20 cellular contexts compared by ENCODE assay signal in genomic region chr10:49631975-49632374, GRCh38. TPM values are rescaled to one million over a fixed set of nuclear protein-coding genes. Genes with fewer than 3 reads are reported as not detected.
DNase-seq lines count a peak whose midpoint lies in the region; ATAC-seq and TF ChIP-seq lines count a peak whose summit lies in the region.
"Had no signal": no experiment of that assay in that cellular context is flagged by ENCODE, and none has a peak within 500 bp of the region (broad histone marks: within the 10 kb centered on the region; RNA-seq: fewer than 3 reads in every experiment).

No MANE protein-coding gene starts in this region.

- H3K36me3 ChIP-seq in psoas muscle (ENCODE audit: insufficient read depth in 1 of 2, low read depth in 1 of 2), result no peaks in the 10 kb centered on the region

- no peaks in the 10 kb centered on the region for H3K36me3 Mint-ChIP-seq in activated naive CD8-positive, alpha-beta T cell treated with anti-CD3 and anti-CD28 coated beads, Interleukin-2, amount 10 ng/mL, durations not matched to agents 7 days and 5 days
- H3K36me3 Mint-ChIP-seq in activated naive CD8-positive, alpha-beta T cell treated with anti-CD3 and anti-CD28 coated beads for 36 hours, result no peaks in the 10 kb centered on the region
- no peaks in the 10 kb centered on the region for H3K36me3 Mint-ChIP-seq in chondrocyte (ENCODE audit: low read depth)
- H3K36me3 Mint-ChIP-seq in stimulated activated effector memory CD8-positive, alpha-beta T cell treated with anti-CD3 and anti-CD28 coated beads, Interleukin-12 subunit alpha, Interleukin-12 subunit beta, amount 100 ng/mL, for 72 hours, result no peaks in the 10 kb centered on the region

- peaks cover 0 to 7% (median 1%) of the 10 kb centered on the region in 3 donors for H3K27me3 ChIP-seq in psoas muscle (ENCODE audit: insufficient read depth in 3 of 3, low read length in 2 of 3)

- peaks cover 22% of the 10 kb centered on the region for H3K27me3 Mint-ChIP-seq in activated naive CD8-positive, alpha-beta T cell treated with anti-CD3 and anti-CD28 coated beads, Interleukin-2, amount 10 ng/mL, durations not matched to agents 7 days and 5 days
- no peaks in the 10 kb centered on the region for H3K27me3 Mint-ChIP-seq in activated naive CD8-positive, alpha-beta T cell treated with anti-CD3 and anti-CD28 coated beads for 36 hours
- peaks cover 22% of the 10 kb centered on the region for H3K27me3 Mint-ChIP-seq in chondrocyte (ENCODE audit: low read depth)

- no peaks in the 10 kb centered on the region for H3K4me1 ChIP-seq in psoas muscle

- WGBS in psoas muscle, 3 donors, result 89 to 94% (median 92%) methylated on average over 6 of the region's 6 CpGs

- H3K9me3 Mint-ChIP-seq in activated naive CD8-positive, alpha-beta T cell treated with anti-CD3 and anti-CD28 coated beads, Interleukin-2, amount 10 ng/mL, durations not matched to agents 7 days and 5 days, result no peaks in the 10 kb centered on the region
- H3K9me3 Mint-ChIP-seq in activated naive CD8-positive, alpha-beta T cell treated with anti-CD3 and anti-CD28 coated beads for 36 hours, result no peaks in the 10 kb centered on the region
- H3K9me3 Mint-ChIP-seq in chondrocyte (ENCODE audit: low read depth), result no peaks in the 10 kb centered on the region
- no peaks in the 10 kb centered on the region for H3K9me3 Mint-ChIP-seq in stimulated activated effector memory CD8-positive, alpha-beta T cell treated with anti-CD3 and anti-CD28 coated beads, Interleukin-12 subunit alpha, Interleukin-12 subunit beta, amount 100 ng/mL, for 72 hours

- no peak for ATAC-seq in activated naive CD8-positive, alpha-beta T cell treated with anti-CD3 and anti-CD28 coated beads, Interleukin-2, amount 10 ng/mL, durations not matched to agents 7 days and 5 days (ENCODE audit: low read depth)
- ATAC-seq in stimulated activated effector memory CD8-positive, alpha-beta T cell treated with anti-CD3 and anti-CD28 coated beads, Interleukin-12 subunit alpha, Interleukin-12 subunit beta, amount 100 ng/mL, for 72 hours, result peak; percentile 6
- no peak for ATAC-seq in psoas muscle

- POLR2A ChIA-PET in activated naive CD8-positive, alpha-beta T cell treated with anti-CD3 and anti-CD28 coated beads, Interleukin-2, amount 10 ng/mL, durations not matched to agents 7 days and 5 days (lab: Charles Lee), result no interaction called here

- no peak overlapping the region for H3K27ac Mint-ChIP-seq in activated naive CD8-positive, alpha-beta T cell treated with anti-CD3 and anti-CD28 coated beads, Interleukin-2, amount 10 ng/mL, durations not matched to agents 7 days and 5 days
- no peak overlapping the region for H3K27ac Mint-ChIP-seq in activated naive CD8-positive, alpha-beta T cell treated with anti-CD3 and anti-CD28 coated beads for 36 hours
- H3K27ac Mint-ChIP-seq in chondrocyte (ENCODE audit: unreplicated experiment), result no peak overlapping the region
- no peak overlapping the region for H3K27ac Mint-ChIP-seq in stimulated activated effector memory CD8-positive, alpha-beta T cell treated with anti-CD3 and anti-CD28 coated beads, Interleukin-12 subunit alpha, Interleukin-12 subunit beta, amount 100 ng/mL, for 72 hours

- TF ChIP-seq CTCF in chondrocyte (IDR thresholded peaks at IDR 0.05) (no peak), psoas muscle (IDR thresholded peaks at IDR 0.05) (no peak)

- DNase-seq in activated naive CD8-positive, alpha-beta T cell treated with anti-CD3 and anti-CD28 coated beads, Interleukin-2, amount 10 ng/mL, durations not matched to agents 7 days and 5 days, result peak; percentile 17
- no peak for DNase-seq in activated naive CD8-positive, alpha-beta T cell treated with anti-CD3 and anti-CD28 coated beads for 36 hours
- DNase-seq in chondrocyte (ENCODE audit: low spot score) (peak; percentile 63), NCI-H748 treated with DMSO at 0.1 percent for 48 hours (lab: John Stamatoyannopoulos, UW) (no peak), OCI-M1 (lab: John Stamatoyannopoulos, UW) (no peak), psoas muscle (no peak)
- DNase-seq in stimulated activated effector memory CD8-positive, alpha-beta T cell treated with anti-CD3 and anti-CD28 coated beads, Interleukin-12 subunit alpha, Interleukin-12 subunit beta, amount 100 ng/mL, for 72 hours (ENCODE audit: low spot score in 2 of 2), result no peak
- DNase-seq: GOT3, KG1, NCI-H1105, NCI-H146, NCI-H2029, NCI-H345, NCI-H524 treated with DMSO at 0.1 percent for 48 hours, SHP77 treated with DMSO at 0.1 percent for 48 hours had no signal

- intact Hi-C loops in psoas muscle (cut with DNase I), result no loop called here

- no peak overlapping the region for H3K27ac ChIP-seq in psoas muscle
- H3K27ac ChIP-seq: C4-2B, SK-N-MC had no signal

- no peak overlapping the region for H3K4me3 Mint-ChIP-seq in activated naive CD8-positive, alpha-beta T cell treated with anti-CD3 and anti-CD28 coated beads, Interleukin-2, amount 10 ng/mL, durations not matched to agents 7 days and 5 days
- no peak overlapping the region for H3K4me3 Mint-ChIP-seq in activated naive CD8-positive, alpha-beta T cell treated with anti-CD3 and anti-CD28 coated beads for 36 hours
- H3K4me3 Mint-ChIP-seq in chondrocyte (ENCODE audit: unreplicated experiment), result no peak overlapping the region
- H3K4me3 Mint-ChIP-seq in stimulated activated effector memory CD8-positive, alpha-beta T cell treated with anti-CD3 and anti-CD28 coated beads, Interleukin-12 subunit alpha, Interleukin-12 subunit beta, amount 100 ng/mL, for 72 hours, result no peak overlapping the region

- H3K9me3 ChIP-seq in psoas muscle, result no peaks in the 10 kb centered on the region

- H3K4me1 Mint-ChIP-seq in activated naive CD8-positive, alpha-beta T cell treated with anti-CD3 and anti-CD28 coated beads, Interleukin-2, amount 10 ng/mL, durations not matched to agents 7 days and 5 days, result no peaks in the 10 kb centered on the region
- H3K4me1 Mint-ChIP-seq in activated naive CD8-positive, alpha-beta T cell treated with anti-CD3 and anti-CD28 coated beads for 36 hours, result no peaks in the 10 kb centered on the region
- no peaks in the 10 kb centered on the region for H3K4me1 Mint-ChIP-seq in chondrocyte (ENCODE audit: low read depth)
- H3K4me1 Mint-ChIP-seq in stimulated activated effector memory CD8-positive, alpha-beta T cell treated with anti-CD3 and anti-CD28 coated beads, Interleukin-12 subunit alpha, Interleukin-12 subunit beta, amount 100 ng/mL, for 72 hours, result no peaks in the 10 kb centered on the region

- no peak overlapping the region for H3K4me3 ChIP-seq in psoas muscle
- H3K4me3 ChIP-seq: SK-N-MC had no signal

RNA-seq across cellular contexts. Expression of gene CHAT, which starts 18.1 kb away (rescaled TPM):
- not detected for total RNA-seq in activated naive CD8-positive, alpha-beta T cell treated with anti-CD3 and anti-CD28 coated beads, Interleukin-2, amount 10 ng/mL, durations not matched to agents 7 days and 5 days
- not detected for total RNA-seq in activated naive CD8-positive, alpha-beta T cell treated with anti-CD3 and anti-CD28 coated beads for 36 hours
- total RNA-seq in chondrocyte, result not detected in 3 replicates
- not detected for total RNA-seq in psoas muscle
- not detected for polyA plus RNA-seq in psoas muscle
- total RNA-seq: Daoy, HT1080, RPMI7951 had no signal

RNA-seq across cellular contexts. Expression of gene SLC18A3, which starts 21.9 kb away (rescaled TPM):
- not detected for total RNA-seq in activated naive CD8-positive, alpha-beta T cell treated with anti-CD3 and anti-CD28 coated beads, Interleukin-2, amount 10 ng/mL, durations not matched to agents 7 days and 5 days
- not detected for total RNA-seq in activated naive CD8-positive, alpha-beta T cell treated with anti-CD3 and anti-CD28 coated beads for 36 hours
- total RNA-seq in chondrocyte (not detected in 3 replicates), psoas muscle (not detected)
- not detected for polyA plus RNA-seq in psoas muscle
- total RNA-seq: Daoy, HT1080, RPMI7951 had no signal

RNA-seq across cellular contexts. Expression of gene C10orf53, which starts 47.5 kb away (rescaled TPM):
- not detected for total RNA-seq in activated naive CD8-positive, alpha-beta T cell treated with anti-CD3 and anti-CD28 coated beads, Interleukin-2, amount 10 ng/mL, durations not matched to agents 7 days and 5 days
- total RNA-seq in activated naive CD8-positive, alpha-beta T cell treated with anti-CD3 and anti-CD28 coated beads for 36 hours, result not detected
- total RNA-seq in chondrocyte (not detected in 3 replicates), psoas muscle (not detected)
- not detected for polyA plus RNA-seq in psoas muscle
- total RNA-seq: Daoy, HT1080, RPMI7951 had no signal

Comparison
In these comparisons a context has a peak if more than half of its experiments do, and no peak if none do; other contexts are left out.
1. DNase-seq: peak in activated naive CD8-positive, alpha-beta T cell treated with anti-CD3 and anti-CD28 coated beads, Interleukin-2, amount 10 ng/mL, durations not matched to agents 7 days and 5 days (single experiment) and chondrocyte (single experiment); none in activated naive CD8-positive, alpha-beta T cell treated with anti-CD3 and anti-CD28 coated beads for 36 hours (single experiment), stimulated activated effector memory CD8-positive, alpha-beta T cell treated with anti-CD3 and anti-CD28 coated beads, Interleukin-12 subunit alpha, Interleukin-12 subunit beta, amount 100 ng/mL, for 72 hours (0 of 2), NCI-H748 treated with DMSO at 0.1 percent for 48 hours (single experiment), OCI-M1 (single experiment) and psoas muscle (0 of 2).